28 cellular contexts compared by ENCODE assay signal in the genomic region with DNA sequence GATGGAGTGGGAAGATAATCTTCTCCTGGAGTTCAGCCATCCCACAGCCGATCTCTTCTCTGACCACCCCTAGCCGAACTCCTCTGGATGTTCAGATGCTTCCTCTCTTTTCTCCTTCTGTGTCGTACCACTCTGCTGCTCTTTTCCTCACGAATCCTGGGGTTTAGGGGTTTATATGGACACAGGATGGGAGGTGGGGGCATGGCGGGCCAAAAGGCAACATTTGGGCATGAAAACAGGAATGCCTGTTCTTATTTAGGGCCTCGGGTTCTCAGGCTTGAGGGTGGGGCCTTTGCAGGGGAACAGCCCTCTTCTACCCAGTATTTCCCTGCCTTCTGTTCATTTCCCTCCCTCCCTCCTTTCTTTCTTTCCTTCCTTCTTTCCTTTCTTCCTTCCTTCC.
"Had no signal": no experiment of that assay in that cellular context is flagged by ENCODE, and none has a peak within 500 bp of the region (broad histone marks: within the 10 kb centered on the region; RNA-seq: fewer than 3 reads in every experiment).

No MANE protein-coding gene starts in this region.

- H3K27ac Mint-ChIP-seq: stimulated activated effector memory CD8-positive, alpha-beta T cell treated with anti-CD3 and anti-CD28 coated beads, Interleukin-12 subunit alpha, Interleukin-12 subunit beta, amount 100 ng/mL, for 72 hours; stimulated activated memory B cell treated with anti-CD40 and anti-IgM and Interleukin-4, amounts not matched to agents 10 μg/mL and 1 μg/mL and 100 μg/mL, for 72 hours; stimulated activated naive B cell treated with anti-CD40 and anti-IgM and Interleukin-4, amounts not matched to agents 10 μg/mL and 1 μg/mL and 100 μg/mL, for 72 hours; stimulated activated naive CD8-positive, alpha-beta T cell treated with anti-CD3 and anti-CD28 coated beads, Interleukin-15, amount 100 ng/mL, for 72 hours; stimulated activated naive CD8-positive, alpha-beta T cell treated with anti-CD3 and anti-CD28 coated beads, Interleukin-15, Interleukin-2, amounts not matched to agents 100 ng/mL and 50 ng/mL, for 24 hours; type B pancreatic cell had no signal

- H3K4me3 Mint-ChIP-seq: stimulated activated effector memory CD8-positive, alpha-beta T cell treated with anti-CD3 and anti-CD28 coated beads, Interleukin-12 subunit alpha, Interleukin-12 subunit beta, amount 100 ng/mL, for 72 hours; stimulated activated memory B cell treated with anti-CD40 and anti-IgM and Interleukin-4, amounts not matched to agents 10 μg/mL and 1 μg/mL and 100 μg/mL, for 72 hours; stimulated activated naive B cell treated with anti-CD40 and anti-IgM and Interleukin-4, amounts not matched to agents 10 μg/mL and 1 μg/mL and 100 μg/mL, for 72 hours; stimulated activated naive CD8-positive, alpha-beta T cell treated with anti-CD3 and anti-CD28 coated beads, Interleukin-15, amount 100 ng/mL, for 72 hours; stimulated activated naive CD8-positive, alpha-beta T cell treated with anti-CD3 and anti-CD28 coated beads, Interleukin-15, Interleukin-2, amounts not matched to agents 100 ng/mL and 50 ng/mL, for 24 hours; type B pancreatic cell had no signal

- H3K27me3 Mint-ChIP-seq: stimulated activated naive CD8-positive, alpha-beta T cell treated with anti-CD3 and anti-CD28 coated beads, Interleukin-15, amount 100 ng/mL, for 72 hours; stimulated activated naive CD8-positive, alpha-beta T cell treated with anti-CD3 and anti-CD28 coated beads, Interleukin-15, Interleukin-2, amounts not matched to agents 100 ng/mL and 50 ng/mL, for 24 hours had no signal

- H3K4me1 ChIP-seq: stomach, suprapubic skin, testis, thyroid gland, tibial artery, tibial nerve, transverse colon, upper lobe of left lung, upper lobe of right lung, uterus, vagina had no signal

- H3K27me3 ChIP-seq: stomach, suprapubic skin, testis, thyroid gland, tibial artery, tibial nerve, transverse colon, upper lobe of left lung, upper lobe of right lung, uterus, vagina had no signal

- H3K27ac ChIP-seq: stomach, suprapubic skin, testis, thoracic aorta, thyroid gland, tibial artery, tibial nerve, transverse colon, upper lobe of left lung, upper lobe of right lung, uterus, vagina had no signal

- H3K9me3 Mint-ChIP-seq: stimulated activated naive CD8-positive, alpha-beta T cell treated with anti-CD3 and anti-CD28 coated beads, Interleukin-15, amount 100 ng/mL, for 72 hours; stimulated activated naive CD8-positive, alpha-beta T cell treated with anti-CD3 and anti-CD28 coated beads, Interleukin-15, Interleukin-2, amounts not matched to agents 100 ng/mL and 50 ng/mL, for 24 hours had no signal

- H3K4me1 Mint-ChIP-seq: stimulated activated effector memory CD8-positive, alpha-beta T cell treated with anti-CD3 and anti-CD28 coated beads, Interleukin-12 subunit alpha, Interleukin-12 subunit beta, amount 100 ng/mL, for 72 hours; stimulated activated memory B cell treated with anti-CD40 and anti-IgM and Interleukin-4, amounts not matched to agents 10 μg/mL and 1 μg/mL and 100 μg/mL, for 72 hours; stimulated activated naive B cell treated with anti-CD40 and anti-IgM and Interleukin-4, amounts not matched to agents 10 μg/mL and 1 μg/mL and 100 μg/mL, for 72 hours; stimulated activated naive CD8-positive, alpha-beta T cell treated with anti-CD3 and anti-CD28 coated beads, Interleukin-15, amount 100 ng/mL, for 72 hours had no signal

- DNase-seq: stimulated activated CD4-positive, alpha-beta T cell treated with anti-CD3 and anti-CD28 coated beads, Interleukin-2, amount 100 ng/mL, for 48 hours; stimulated activated CD4-positive, alpha-beta T cell treated with anti-CD3 and anti-CD28 coated beads, Interleukin-4, amount 100 ng/mL, for 1 hour; stimulated activated CD4-positive, alpha-beta T cell treated with anti-CD3 and anti-CD28 coated beads, Interleukin-4, amount 100 ng/mL, for 24 hours; stimulated activated CD4-positive, alpha-beta T cell treated with anti-CD3 and anti-CD28 coated beads, Interleukin-4, amount 100 ng/mL, for 4 hours; stimulated activated CD8-positive, alpha-beta memory T cell treated with anti-CD3 and anti-CD28 coated beads, Interleukin-4, amount 100 ng/mL, for 48 hours; stimulated activated naive B cell treated with anti-CD40 and anti-IgM and Interleukin-4, amounts not matched to agents 10 μg/mL and 1 μg/mL and 100 μg/mL, for 72 hours; stimulated activated naive CD4-positive, alpha-beta T cell; stimulated activated naive CD4-positive, alpha-beta T cell treated with Interleukin-2 at 50 U/mL for 16 hours; stimulated activated naive CD8-positive, alpha-beta T cell treated with anti-CD3 and anti-CD28 coated beads, Interleukin-15, amount 100 ng/mL, for 72 hours; stimulated activated naive CD8-positive, alpha-beta T cell treated with anti-CD3 and anti-CD28 coated beads, Interleukin-15, Interleukin-2, amounts not matched to agents 100 U/mL and 50 U/mL, for 24 hours; stomach; substantia nigra; testis; thyroid gland; tibial artery; transverse colon; trophoblast cell; upper lobe of left lung; upper lobe of right lung; uterus had no signal

- H3K36me3 Mint-ChIP-seq: stimulated activated effector memory CD8-positive, alpha-beta T cell treated with anti-CD3 and anti-CD28 coated beads, Interleukin-12 subunit alpha, Interleukin-12 subunit beta, amount 100 ng/mL, for 72 hours; stimulated activated memory B cell treated with anti-CD40 and anti-IgM and Interleukin-4, amounts not matched to agents 10 μg/mL and 1 μg/mL and 100 μg/mL, for 72 hours; stimulated activated naive B cell treated with anti-CD40 and anti-IgM and Interleukin-4, amounts not matched to agents 10 μg/mL and 1 μg/mL and 100 μg/mL, for 72 hours; type B pancreatic cell had no signal

- H3K9me3 ChIP-seq: stomach, suprapubic skin, testis, thoracic aorta, thyroid gland, tibial artery, transverse colon, upper lobe of left lung, upper lobe of right lung, uterus, vagina had no signal

- H3K36me3 ChIP-seq: stomach, suprapubic skin, thoracic aorta, thyroid gland, tibial artery, tibial nerve, transverse colon, upper lobe of left lung, upper lobe of right lung, uterus, vagina had no signal

- H3K4me3 ChIP-seq: stomach, suprapubic skin, testis, thoracic aorta, thyroid gland, tibial artery, tibial nerve, transverse colon, upper lobe of left lung, upper lobe of right lung, uterus, vagina had no signal
